ENCODE assay signal across 9 cellular contexts in the genomic region with DNA sequence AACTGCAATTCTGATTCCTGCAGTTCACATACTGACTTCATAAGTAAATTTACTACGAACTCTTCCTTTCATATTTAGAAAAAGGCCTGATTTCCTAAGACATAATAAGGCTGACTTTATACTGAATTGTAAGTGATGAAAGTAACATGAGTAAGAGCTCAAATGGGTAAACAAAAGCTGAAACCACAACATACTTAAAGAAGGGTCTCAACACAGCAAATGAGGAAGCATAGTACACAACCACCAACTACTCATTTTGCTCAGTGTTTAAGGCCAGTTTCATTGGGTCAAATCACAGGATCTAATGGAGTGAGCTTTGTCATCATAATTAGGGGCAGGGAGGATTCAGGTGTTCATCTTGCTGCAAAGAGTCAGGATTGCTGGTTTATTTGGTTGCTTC.
DNase-seq lines count a peak whose midpoint lies in the region; TF ChIP-seq lines count a peak whose summit lies in the region.
"Had no signal": no experiment of that assay in that cellular context is flagged by ENCODE, and none has a peak within 500 bp of the region (broad histone marks: within the 10 kb centered on the region; RNA-seq: fewer than 3 reads in every experiment).

No MANE protein-coding gene starts in this region.

- no peaks in the 10 kb centered on the region for H3K9me3 Mint-ChIP-seq in CD14-positive monocyte

- CTCF ChIA-PET in OCI-LY7 (lab: Charles Lee; ENCODE audit: unreplicated experiment) = interaction anchor here (0.6 kb wide), 1 partner anchor 289 kb away, joined by 5 read pairs; no protein-coding TSS in a partner anchor

- H3K27ac ChIP-seq in OCI-LY7 (ENCODE audit: low read depth, low read length, poor library complexity, severe bottlenecking) = no peak overlapping the region

- H3K4me3 ChIP-seq in OCI-LY7 (ENCODE audit: low read depth, low read length, poor library complexity, severe bottlenecking) = no peak overlapping the region
- no peak overlapping the region for H3K4me3 ChIP-seq in fibroblast of villous mesenchyme (ENCODE audit: low read depth, low read length)

- H3K9me3 ChIP-seq in OCI-LY7 (ENCODE audit: low read length) = no peaks in the 10 kb centered on the region

- H3K4me2 ChIP-seq in OCI-LY7 (ENCODE audit: low read length) = no peak overlapping the region

- TF ChIP-seq CTCF in CD14-positive monocyte (IDR thresholded peaks at IDR 0.05) = no peak
- TF ChIP-seq CTCF in OCI-LY7 (conservative IDR thresholded peaks at IDR 0.05; ENCODE audit: low read length) = 0 out of 2 replicates have a peak, but pooled peaks have one; percentile 5
- no peak for TF ChIP-seq CTCF in fibroblast of villous mesenchyme (IDR thresholded peaks at IDR 0.05; ENCODE audit: insufficient read depth, low read depth, low read length)

- H3K27ac Mint-ChIP-seq in CD14-positive monocyte = peak overlapping the region; percentile 77 to 96 (median 93)

- peaks cover 30% of the 10 kb centered on the region for H3K4me1 Mint-ChIP-seq in CD14-positive monocyte

- no peaks in the 10 kb centered on the region for H3K4me1 ChIP-seq in OCI-LY7 (ENCODE audit: insufficient read depth, low read length, poor library complexity, severe bottlenecking)

- intact Hi-C loops in CD14-positive monocyte (cut with micrococcal nuclease) = no loop called here
- intact Hi-C loops in OCI-LY7 (cut with micrococcal nuclease; ENCODE audit: unreplicated experiment) = no loop called here

- H3K9me2 ChIP-seq in OCI-LY7 (ENCODE audit: insufficient read depth, low read length) = no peaks in the 10 kb centered on the region

- H3K27me3 Mint-ChIP-seq in CD14-positive monocyte (ENCODE audit: low read depth in 3 of 3) = peaks cover 0 to 2% (median 0%) of the 10 kb centered on the region in 3 donors

- peaks cover 53 to 84% of the 10 kb centered on the region in 2 donors for H3K36me3 Mint-ChIP-seq in CD14-positive monocyte

- H3K4me3 Mint-ChIP-seq in CD14-positive monocyte = no peak overlapping the region

- POLR2A ChIA-PET in OCI-LY7 (lab: Charles Lee) = interaction anchor here (0.8 to 1.6 kb wide), 5 partner anchors 8 to 25 kb away, joined by 3 to 10 read pairs (median 5); no protein-coding TSS in a partner anchor

- BruUV-seq in OCI-LY7 (replicated peaks; lab: Mats Ljungman, UMichigan) = no TSS peak

- peaks cover 6% of the 10 kb centered on the region; the same call in 1 of the 2 replicates for H4K20me1 ChIP-seq in OCI-LY7 (ENCODE audit: insufficient read depth, low read length)

- H3K36me3 ChIP-seq in OCI-LY7 (ENCODE audit: insufficient read depth, low read length) = peaks cover 96% of the 10 kb centered on the region

- H2AFZ ChIP-seq in OCI-LY7 (ENCODE audit: low read length) = no peak overlapping the region

- H3K79me2 ChIP-seq in OCI-LY7 (ENCODE audit: insufficient read depth, low read depth, low read length) = peaks cover 27% of the 10 kb centered on the region; the same call in 1 of the 2 replicates

- DNase-seq in CD14-positive monocyte (ENCODE audit: low spot score) (no peak), GM19238 (ENCODE audit: insufficient read length, low spot score) (peak; percentile 4), OCI-LY7 (ENCODE audit: low spot score) (no peak), fibroblast of villous mesenchyme (ENCODE audit: low read depth) (peak; percentile 78), T-helper 2 cell (no peak), DMS 273 (lab: John Stamatoyannopoulos, UW; ENCODE audit: unreplicated experiment) (no peak), NCI-H1105 (lab: John Stamatoyannopoulos, UW) (no peak), putamen (ENCODE audit: low spot score) (no peak)
- DNase-seq: activated CD8-positive, alpha-beta memory T cell treated with anti-CD3 and anti-CD28 coated beads, Interleukin-2, amount 50 U/mL, for 4 hours had no signal

Comparison
In these comparisons a context has a peak if more than half of its experiments do, and no peak if none do; other contexts are left out.
1. DNase-seq: peak in GM19238 (single experiment) and fibroblast of villous mesenchyme (single experiment); none in CD14-positive monocyte (single experiment), OCI-LY7 (single experiment), T-helper 2 cell (0 of 5), DMS 273 (single experiment), NCI-H1105 (single experiment) and putamen (single experiment).